21 cellular contexts compared by ENCODE assay signal in the genomic region with DNA sequence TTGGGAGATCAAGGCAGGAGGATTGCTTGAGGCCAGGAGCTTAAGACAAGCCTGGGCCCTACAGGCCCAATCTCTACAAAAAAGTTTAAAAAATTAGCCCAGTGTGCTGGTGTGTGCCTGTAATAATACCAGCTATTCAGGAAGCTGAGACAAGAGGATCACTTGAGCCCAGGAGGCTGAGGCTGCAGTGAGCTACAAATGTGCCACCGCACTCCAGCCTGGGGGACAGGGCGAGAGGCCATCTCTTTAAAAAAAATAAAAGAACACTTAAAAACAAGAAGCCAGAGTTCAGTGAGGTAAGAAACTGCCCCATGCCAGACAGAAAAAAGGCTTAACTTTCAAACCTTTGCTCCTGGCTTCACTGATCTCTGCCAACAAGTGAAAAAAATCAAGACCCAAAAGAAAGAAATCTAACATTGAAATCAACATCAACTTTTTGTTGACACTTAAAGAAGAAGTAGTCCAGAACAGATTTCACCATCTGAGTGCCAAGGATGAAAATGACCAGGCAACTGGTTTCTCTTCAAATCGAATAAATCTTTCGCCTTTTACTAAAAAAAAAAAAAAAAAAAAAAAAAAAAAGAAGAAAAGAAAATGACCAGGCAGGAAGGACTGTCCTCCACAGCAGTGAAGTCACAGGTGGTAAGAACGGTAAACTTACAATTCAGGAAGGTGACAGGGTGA. TPM values are rescaled to one million over a fixed set of nuclear protein-coding genes. Genes with fewer than 3 reads are reported as not detected.
DNase-seq lines count a peak whose midpoint lies in the region; ATAC-seq and TF ChIP-seq lines count a peak whose summit lies in the region.
"Had no signal": no experiment of that assay in that cellular context is flagged by ENCODE, and none has a peak within 500 bp of the region (broad histone marks: within the 10 kb centered on the region; RNA-seq: fewer than 3 reads in every experiment).

No MANE protein-coding gene starts in this region.

- H3K9me3 Mint-ChIP-seq in brain, result no peaks in the 10 kb centered on the region

- DNase-seq in heart right ventricle (no peak), Right ventricle myocardium inferior (ENCODE audit: missing footprints) (no peak), psoas muscle (no peak), uterus (peak in 1 of 2 donors; percentile 21), 8988T (no peak)
- DNase-seq in activated CD8-positive, alpha-beta memory T cell treated with anti-CD3 and anti-CD28 coated beads, Interleukin-2, amount 50 U/mL, for 48 hours, result no peak
- DNase-seq: activated CD4-positive, CD25-positive, alpha-beta regulatory T cell treated with anti-CD3 and anti-CD28 coated beads, Interleukin-2, amount 50 U/mL, for 72 hours; cortex of kidney; DMS79 treated with DMSO at 0.1 percent for 48 hours; foreskin keratinocyte; GOT3; kidney glomerular epithelial cell; NCI-H1417 treated with DMSO at 0.1 percent for 48 hours; NCI-H748 treated with DMSO at 0.1 percent for 48 hours; OCI-M1; stimulated activated CD4-positive, alpha-beta T cell treated with anti-CD3 and anti-CD28 coated beads, Interleukin-2, amount 100 ng/mL, for 48 hours; T-helper 9 cell had no signal

- intact Hi-C loops in heart right ventricle (cut with DNase I) (loop anchor here in 1 of 10 donors (10.0 kb wide), 1 partner anchor 156 kb away; no protein-coding TSS in a partner anchor), Right ventricle myocardium inferior (cut with DNase I) (no loop called here), psoas muscle (cut with DNase I) (no loop called here), uterus (cut with DNase I; ENCODE audit: low total_unique reads) (no loop called here)

- WGBS in heart right ventricle, 2 donors, result 65 to 70% methylated on average over 5 of the region's 5 CpGs
- WGBS in psoas muscle, 3 donors, result 46 to 54% (median 47%) methylated on average over 5 of the region's 5 CpGs

- H3K4me1 Mint-ChIP-seq in brain, result peaks cover 89% of the 10 kb centered on the region

- H3K27me3 Mint-ChIP-seq in brain, result peaks cover 5% of the 10 kb centered on the region

- ATAC-seq in heart right ventricle (no peak), Right ventricle myocardium inferior (no peak), psoas muscle (no peak), HG02798 (IDR thresholded peaks at IDR 0.05; ENCODE audit: poor library complexity, unreplicated experiment) (no peak)
- ATAC-seq: foreskin keratinocyte, sciatic nerve had no signal

- peaks cover 0 to 64% (median 3%) of the 10 kb centered on the region in 9 donors for H3K36me3 ChIP-seq in heart right ventricle
- peaks cover 0 to 10% of the 10 kb centered on the region in 2 donors for H3K36me3 ChIP-seq in psoas muscle (ENCODE audit: insufficient read depth in 1 of 2, low read depth in 1 of 2)
- no peaks in the 10 kb centered on the region for H3K36me3 ChIP-seq in uterus

- H3K4me1 ChIP-seq in heart right ventricle (peaks cover 43 to 100% (median 89%) of the 10 kb centered on the region in 9 donors), psoas muscle (peaks cover 98% of the 10 kb centered on the region), uterus (peaks cover 4 to 26% of the 10 kb centered on the region in 2 donors)

- H3K27ac Mint-ChIP-seq in brain, result peak overlapping the region in 3 of 5 experiments; percentile 69 to 97 (median 92)

- H3K27me3 ChIP-seq in heart right ventricle, result no peaks in the 10 kb centered on the region
- no peaks in the 10 kb centered on the region for H3K27me3 ChIP-seq in psoas muscle (ENCODE audit: insufficient read depth in 3 of 3, low read length in 2 of 3)
- H3K27me3 ChIP-seq in uterus, result no peaks in the 10 kb centered on the region
- H3K27me3 ChIP-seq: foreskin keratinocyte, tibial nerve had no signal

- no peaks in the 10 kb centered on the region for H3K9me3 ChIP-seq in heart right ventricle
- H3K9me3 ChIP-seq in psoas muscle, result no peaks in the 10 kb centered on the region
- H3K9me3 ChIP-seq in uterus, result no peaks in the 10 kb centered on the region
- H3K9me3 ChIP-seq: tibial nerve had no signal

- peak overlapping the region in 7 of 10 donors; percentile 83 to 93 (median 89) for H3K27ac ChIP-seq in heart right ventricle
- peak overlapping the region; percentile 87 for H3K27ac ChIP-seq in psoas muscle
- peak overlapping the region; percentile 85 to 92 for H3K27ac ChIP-seq in uterus
- H3K27ac ChIP-seq: foreskin keratinocyte had no signal

- TF ChIP-seq POLR2A in uterus (IDR thresholded peaks at IDR 0.05), result no peak

- H3K4me3 ChIP-seq in heart right ventricle (no peak overlapping the region), psoas muscle (no peak overlapping the region), uterus (no peak overlapping the region)
- H3K4me3 ChIP-seq: tibial nerve had no signal

- TF ChIP-seq CTCF in heart right ventricle (IDR thresholded peaks at IDR 0.05) (no peak), brain (conservative IDR thresholded peaks at IDR 0.05) (no peak), psoas muscle (IDR thresholded peaks at IDR 0.05) (no peak), uterus (IDR thresholded peaks at IDR 0.05) (no peak)

- peaks cover 26% of the 10 kb centered on the region for H3K36me3 Mint-ChIP-seq in brain

- peak overlapping the region in 1 of 5 experiments; percentile 47 for H3K4me3 Mint-ChIP-seq in brain

RNA-seq across cellular contexts. Expression of a gene that starts 51.2 kb away (rescaled TPM):
- total RNA-seq in heart right ventricle (1 to 10 TPM in 7 of 10 donors, under 1 TPM in 3; 0.53 to 2.7 (median 1.5) TPM), Right ventricle myocardium inferior (2.5 TPM), psoas muscle (1 to 10 TPM in 1 of 4 donors, under 1 TPM in 3; 0.44 to 1.4 (median 0.89) TPM), uterus (10 to 100 TPM in 2 of 4 donors, 1 to 10 TPM in 1, under 1 TPM in 1; 0.51 to 13.8 (median 7.4) TPM)
- polyA plus RNA-seq in heart right ventricle (1 to 10 TPM; 3.2 to 4.1 TPM), brain (ENCODE audit: insufficient read depth, low read depth, low replicate concordance) (12.6 TPM), psoas muscle (1 to 10 TPM in 1 of 3 donors, under 1 TPM in 2; 0.60 to 1.1 (median 0.96) TPM)
